ENCODE assay signal across 23 cellular contexts in genomic region chr3:15243822-15244482, GRCh38.
"Had no signal": no experiment of that assay in that cellular context is flagged by ENCODE, and none has a peak within 500 bp of the region (broad histone marks: within the 10 kb centered on the region; RNA-seq: fewer than 3 reads in every experiment).

No MANE protein-coding gene starts in this region.

- H3K27me3 ChIP-seq: brain microvascular endothelial cell, gastrocnemius medialis, heart left ventricle, upper lobe of left lung had no signal

- H3K9me3 ChIP-seq: gastrocnemius medialis, heart left ventricle, thoracic aorta, upper lobe of left lung had no signal

- H2AFZ ChIP-seq: parathyroid adenoma had no signal

- H3K4me3 ChIP-seq: gastrocnemius medialis, heart left ventricle, smooth muscle cell, thoracic aorta, upper lobe of left lung had no signal

- H3K4me1 ChIP-seq: gastrocnemius medialis, heart left ventricle, parathyroid adenoma, upper lobe of left lung had no signal

- H3K4me1 Mint-ChIP-seq: nephron had no signal

- H3K27me3 Mint-ChIP-seq: activated CD4-positive, alpha-beta T cell treated with anti-CD3 and anti-CD28 coated beads, Interleukin-2, amount 10 ng/mL, durations not matched to agents 7 days and 5 days; activated naive CD8-positive, alpha-beta T cell treated with anti-CD3 and anti-CD28 coated beads, Interleukin-2, amount 10 ng/mL, durations not matched to agents 7 days and 5 days had no signal

- DNase-seq: activated CD4-positive, alpha-beta T cell treated with anti-CD3 and anti-CD28 coated beads, Interleukin-2, amount 10 ng/mL, durations not matched to agents 7 days and 5 days; activated CD4-positive, CD25-positive, alpha-beta regulatory T cell; activated gamma-delta T cell treated with Interleukin-2 at 50 U/mL for 16 hours; activated naive CD8-positive, alpha-beta T cell treated with anti-CD3 and anti-CD28 coated beads, Interleukin-2, amount 10 ng/mL, durations not matched to agents 7 days and 5 days; anterior cingulate cortex; brain microvascular endothelial cell; cerebellar nuclear complex; cortex of kidney; gastrocnemius medialis; heart left ventricle; left cardiac atrium; mesendoderm; stimulated activated CD4-positive, alpha-beta T cell treated with anti-CD3 and anti-CD28 coated beads, Interleukin-4, amount 100 ng/mL, for 1 hour; T-helper 1 cell; T1000; upper lobe of left lung had no signal

- H3K27ac ChIP-seq: brain microvascular endothelial cell, gastrocnemius medialis, heart left ventricle, parathyroid adenoma, thoracic aorta, upper lobe of left lung had no signal

- H3K4me2 ChIP-seq: smooth muscle cell had no signal

- H3K79me2 ChIP-seq: parathyroid adenoma had no signal

- H3K4me3 Mint-ChIP-seq: activated CD4-positive, alpha-beta T cell treated with anti-CD3 and anti-CD28 coated beads, Interleukin-2, amount 10 ng/mL, durations not matched to agents 7 days and 5 days; activated naive CD8-positive, alpha-beta T cell treated with anti-CD3 and anti-CD28 coated beads, Interleukin-2, amount 10 ng/mL, durations not matched to agents 7 days and 5 days; activated T-helper 1 cell treated with anti-CD3 and anti-CD28 coated beads, Interleukin-12 subunit alpha, Interleukin-12 subunit beta, Interleukin-2, Interleukin-4 antibody, amounts not matched to agents 30 ng/mL and 10 ng/mL and 1 ng/mL, durations not matched to agents 14 hours and 24 hours and 36 hours; nephron had no signal

- H3K9me3 Mint-ChIP-seq: activated CD4-positive, alpha-beta T cell treated with anti-CD3 and anti-CD28 coated beads, Interleukin-2, amount 10 ng/mL, durations not matched to agents 7 days and 5 days; activated naive CD8-positive, alpha-beta T cell treated with anti-CD3 and anti-CD28 coated beads, Interleukin-2, amount 10 ng/mL, durations not matched to agents 7 days and 5 days; activated T-helper 1 cell treated with anti-CD3 and anti-CD28 coated beads, Interleukin-12 subunit alpha, Interleukin-12 subunit beta, Interleukin-2, Interleukin-4 antibody, amounts not matched to agents 30 ng/mL and 10 ng/mL and 1 ng/mL, durations not matched to agents 14 hours and 24 hours and 36 hours; nephron had no signal

- H3K27ac Mint-ChIP-seq: activated naive CD8-positive, alpha-beta T cell treated with anti-CD3 and anti-CD28 coated beads, Interleukin-2, amount 10 ng/mL, durations not matched to agents 7 days and 5 days; nephron had no signal

- ATAC-seq: esophagus mucosa, heart left ventricle, left cardiac atrium, sciatic nerve had no signal
